Comparison of ENCODE assay signal across 19 cellular contexts in genomic region chr2:199144036-199144435, GRCh38.
"Had no signal": no experiment of that assay in that cellular context is flagged by ENCODE, and none has a peak within 500 bp of the region (broad histone marks: within the 10 kb centered on the region; RNA-seq: fewer than 3 reads in every experiment).

No MANE protein-coding gene starts in this region.

- H3K4me3 ChIP-seq: gastroesophageal sphincter, heart right ventricle, lung, thyroid gland, upper lobe of right lung had no signal

- DNase-seq: activated CD4-positive, alpha-beta memory T cell treated with anti-CD3 and anti-CD28 coated beads, Interleukin-2, amount 10 ng/mL, durations not matched to agents 7 days and 5 days; activated CD4-positive, alpha-beta T cell treated with anti-CD3 and anti-CD28 coated beads, Interleukin-2, amount 10 ng/mL, durations not matched to agents 24 days and 14 days; activated effector memory CD4-positive, alpha-beta T cell treated with anti-CD3 and anti-CD28 coated beads, Interleukin-2, amount 50 U/mL, for 16 hours; activated naive CD4-positive, alpha-beta T cell treated with anti-CD3 and anti-CD28 coated beads, Interleukin-2, amount 10 ng/mL, durations not matched to agents 7 days and 5 days; activated T-cell treated with anti-CD3 and anti-CD28 coated beads, Interleukin-2, amount 50 U/mL, for 72 hours; amygdala; dermis blood vessel endothelial cell; effector CD8-positive, alpha-beta T cell; erythroblast; heart right ventricle; naive thymus-derived CD8-positive, alpha-beta T cell; retina; stimulated activated CD4-positive, alpha-beta T cell treated with anti-CD3 and anti-CD28 coated beads, Interleukin-1b, Interleukin-23, amount 100 ng/mL, for 48 hours; substantia nigra; T-cell; thyroid gland; upper lobe of right lung had no signal
